Comparison of ENCODE assay signal across 27 cellular contexts in the genomic region with DNA sequence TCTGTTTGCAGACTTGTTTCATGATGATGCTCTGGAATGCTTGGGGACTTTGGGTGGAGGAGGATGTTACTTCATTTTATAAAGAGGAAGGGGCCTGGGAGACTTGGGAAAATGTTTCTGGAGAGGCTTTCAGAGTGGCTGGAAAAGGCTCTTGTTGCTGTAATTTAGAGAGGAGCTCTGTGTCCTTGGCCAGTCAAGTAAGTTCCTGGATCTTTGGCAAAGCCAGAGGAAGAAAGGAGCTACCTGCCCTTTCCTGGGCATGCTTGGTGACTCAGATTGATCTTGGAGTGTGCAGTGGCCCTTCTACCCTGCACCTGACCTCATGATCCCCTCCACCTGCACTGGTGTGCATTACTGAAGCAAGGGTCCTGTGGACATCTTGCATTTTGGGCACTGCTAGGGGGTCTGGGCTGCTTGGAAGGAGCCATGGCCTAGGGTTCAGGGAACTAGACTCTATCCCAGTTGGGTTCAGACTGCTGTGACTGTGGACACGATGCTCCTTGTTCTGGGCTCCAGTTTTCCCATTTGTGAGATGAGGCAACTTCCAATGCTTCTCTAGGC. TPM values are rescaled to one million over a fixed set of nuclear protein-coding genes. Genes with fewer than 3 reads are reported as not detected.
DNase-seq lines count a peak whose midpoint lies in the region; FAIRE-seq and TF ChIP-seq lines count a peak whose summit lies in the region.
"Had no signal": no experiment of that assay in that cellular context is flagged by ENCODE, and none has a peak within 500 bp of the region (broad histone marks: within the 10 kb centered on the region; RNA-seq: fewer than 3 reads in every experiment).

No MANE protein-coding gene starts in this region.

- POLR2A ChIA-PET in H1 (lab: Charles Lee; ENCODE audit: partially characterized antibody), result no interaction called here

- H3K4me3 Mint-ChIP-seq in osteocyte (ENCODE audit: unreplicated experiment), result no peak overlapping the region
- H3K4me3 Mint-ChIP-seq: CD4-positive, CD25-positive, alpha-beta regulatory T cell; GM23338 had no signal

- no peaks in the 10 kb centered on the region for H3K36me3 ChIP-seq in H1 (ENCODE audit: control insufficient read depth in 2 of 4, insufficient read depth in 4 of 4, low read length in 3 of 4)
- H3K36me3 ChIP-seq: BLaER1, SJSA1 had no signal

- H3K4me3 ChIP-seq in H1 (ENCODE audit: extremely low read depth in 1 of 4, insufficient read depth in 2 of 4, low read depth in 3 of 4, low read length in 4 of 4), result no peak overlapping the region
- H3K4me3 ChIP-seq: BLaER1, GM23338, K562, SJSA1 had no signal

- H2AK5ac ChIP-seq in H1 (ENCODE audit: low read depth, low read length), result 0 out of 2 replicates have a peak overlapping the region, but pooled peaks have one; percentile 8

- H3K23me2 ChIP-seq in H1 (ENCODE audit: low read depth, low read length), result no peaks in the 10 kb centered on the region

- no peak overlapping the region for H3K56ac ChIP-seq in H1 (replicated peaks; ENCODE audit: insufficient read length, low read depth, low read length)

- no peak for FAIRE-seq in H1 (lab: Jason Lieb, UNC)
- FAIRE-seq: A204.1, HTR-8/SVneo, K562 had no signal

- DNase-seq in activated effector memory CD4-positive, alpha-beta T cell treated with anti-CD3 and anti-CD28 coated beads, Interleukin-2, amount 50 U/mL, for 16 hours, result peak; percentile 2
- DNase-seq in activated effector memory CD4-positive, alpha-beta T cell treated with Interleukin-2 at 50 U/mL for 16 hours, result no peak
- peak in 1 of 2 experiments; percentile 14 for DNase-seq in H1 (ENCODE audit: low read depth in 1 of 2, low spot score in 2 of 2)
- peak; percentile 48 for DNase-seq in osteocyte (ENCODE audit: extremely low spot score, unreplicated experiment)
- DNase-seq in cerebellar nuclear complex (lab: John Stamatoyannopoulos, UW), result no peak
- no peak for DNase-seq in NCI-H1092 (lab: John Stamatoyannopoulos, UW)
- DNase-seq in stimulated activated CD4-positive, alpha-beta T cell treated with anti-CD3 and anti-CD28 coated beads, Interleukin-4, amount 100 ng/mL, for 24 hours, result no peak
- DNase-seq: CD4-positive, CD25-positive, alpha-beta regulatory T cell; DMS53; HCEC 1CT; Kasumi-1; MV-4-11; NCI-H1105 treated with DMSO at 0.1 percent for 48 hours; NCI-H146; NCI-H1930; NCI-H2107; NCI-H524 treated with DMSO at 0.1 percent for 48 hours; NCI-H774 had no signal

- H2BK20ac ChIP-seq in H1 (ENCODE audit: low read length), result no peak overlapping the region

- no peaks in the 10 kb centered on the region for H3K9me3 ChIP-seq in H1 (ENCODE audit: insufficient read depth in 2 of 2, low read depth in 1 of 2, low read length in 1 of 2)
- H3K9me3 ChIP-seq: BLaER1, SJSA1 had no signal

- no peaks in the 10 kb centered on the region for H3K9me3 Mint-ChIP-seq in osteocyte (ENCODE audit: unreplicated experiment)
- H3K9me3 Mint-ChIP-seq: GM23338 had no signal

- no peak overlapping the region for H2BK120ac ChIP-seq in H1 (replicated peaks; ENCODE audit: low read depth, low read length)

- H3K4ac ChIP-seq in H1 (replicated peaks; ENCODE audit: insufficient read length, low read depth, low read length), result no peak overlapping the region

- TF ChIP-seq CTCF in H1 (IDR thresholded peaks at IDR 0.05; ENCODE audit: control extremely low read depth in 1 of 3, insufficient read depth in 1 of 3, low read depth in 1 of 3, low read length in 3 of 3) (no peak), osteocyte (IDR thresholded peaks at IDR 0.05) (no peak)

- no peak overlapping the region for H3K27ac ChIP-seq in H1 (ENCODE audit: low read depth, low read length)
- H3K27ac ChIP-seq: BLaER1, SJSA1 had no signal

- H4K8ac ChIP-seq in H1 (ENCODE audit: extremely low read depth, insufficient read depth, low read length), result no peak overlapping the region

- no peak overlapping the region for H4K5ac ChIP-seq in H1 (ENCODE audit: insufficient read length, low read depth, low read length)

- WGBS in H1 (ENCODE audit: extremely low coverage in 1 of 2, insufficient coverage in 1 of 2, insufficient read length in 1 of 2, insufficient replicate concordance in 2 of 2, low coverage in 1 of 2, low lambda C conversion rate in 2 of 2, missing lambda C conversion rate in 1 of 2), 2 experiments, result 100% methylated on average over 1 of the region's 1 CpG; no CpG with 5 or more reads in 1 of the 2 experiments

- no peaks in the 10 kb centered on the region; a peak in 1 of 7 replicates for H3K4me1 ChIP-seq in H1 (replicated peaks in 1 of 4; ENCODE audit: control insufficient read depth in 3 of 4, insufficient read depth in 4 of 4, low read length in 3 of 4)
- H3K4me1 ChIP-seq: BLaER1, SJSA1 had no signal

- no peak overlapping the region for H2BK12ac ChIP-seq in H1 (ENCODE audit: low read depth, low read length)

- no peak overlapping the region for H2AFZ ChIP-seq in H1 (ENCODE audit: low read length)
- H2AFZ ChIP-seq: GM23338 had no signal

- no peaks in the 10 kb centered on the region for H3K36me3 Mint-ChIP-seq in osteocyte (ENCODE audit: unreplicated experiment)
- H3K36me3 Mint-ChIP-seq: CD4-positive, CD25-positive, alpha-beta regulatory T cell had no signal

- no peak overlapping the region for H4K91ac ChIP-seq in H1 (replicated peaks; ENCODE audit: insufficient read length, low read length)

- H3K27me3 ChIP-seq in H1 (replicated peaks in 1 of 4; ENCODE audit: control insufficient read depth in 3 of 4, extremely low read depth in 1 of 4, insufficient read depth in 3 of 4, low read length in 3 of 4), result no peaks in the 10 kb centered on the region; a peak in 1 of 7 replicates
- H3K27me3 ChIP-seq: BLaER1, SJSA1 had no signal

- H3K14ac ChIP-seq in H1 (ENCODE audit: insufficient read length), result no peak overlapping the region

- H2BK15ac ChIP-seq in H1 (ENCODE audit: low read length), result no peak overlapping the region

- no peak for TF ChIP-seq POLR2A in H1 (IDR thresholded peaks at IDR 0.05; ENCODE audit: control extremely low read depth in 1 of 2, low read depth in 2 of 2, low read length in 2 of 2)

- CTCF ChIA-PET in H1 (lab: Charles Lee; ENCODE audit: partially characterized antibody), result interaction anchor here (0.9 to 19.4 kb wide), 6 partner anchors 14 to 294 kb away, joined by 3 to 162 read pairs (median 4); no protein-coding TSS in a partner anchor

- no peak overlapping the region for H3K9ac ChIP-seq in H1 (replicated peaks in 1 of 4; ENCODE audit: extremely low read depth in 1 of 4, low read depth in 3 of 4, low read length in 3 of 4)
- H3K9ac ChIP-seq: BLaER1 had no signal

- H3K4me1 Mint-ChIP-seq in osteocyte (ENCODE audit: unreplicated experiment), result no peaks in the 10 kb centered on the region
- H3K4me1 Mint-ChIP-seq: CD4-positive, CD25-positive, alpha-beta regulatory T cell; GM23338 had no signal

- H3K79me1 ChIP-seq in H1 (ENCODE audit: low read depth, low read length), result no peaks in the 10 kb centered on the region

- no peak for TF ChIP-seq EP300 in H1 (IDR thresholded peaks at IDR 0.05; ENCODE audit: borderline replicate concordance in 1 of 2, low read depth in 2 of 2, low read length in 2 of 2)

- H4K20me1 ChIP-seq in H1 (replicated peaks in 1 of 2; ENCODE audit: control insufficient read depth in 1 of 2, insufficient read depth in 2 of 2, low read length in 2 of 2), result peaks cover 0 to 2% of the 10 kb centered on the region in 2 experiments
- H4K20me1 ChIP-seq: BLaER1 had no signal

- no peaks in the 10 kb centered on the region for H3K79me2 ChIP-seq in H1 (ENCODE audit: control insufficient read depth in 1 of 2, insufficient read depth in 2 of 2, low read length in 2 of 2)

- H3K27me3 Mint-ChIP-seq in osteocyte (ENCODE audit: unreplicated experiment), result peaks cover 13% of the 10 kb centered on the region

- no peak overlapping the region for H3K4me2 ChIP-seq in H1 (ENCODE audit: insufficient read depth in 1 of 2, low read depth in 2 of 2, low read length in 2 of 2)
- H3K4me2 ChIP-seq: BLaER1, GM23338 had no signal

- H3K27ac Mint-ChIP-seq in osteocyte (ENCODE audit: unreplicated experiment), result no peak overlapping the region
- H3K27ac Mint-ChIP-seq: CD4-positive, CD25-positive, alpha-beta regulatory T cell; GM23338 had no signal

- TF ChIP-seq RAD21 in H1 (IDR thresholded peaks at IDR 0.05 in 1 of 2, conservative IDR thresholded peaks at IDR 0.05 in 1 of 2; ENCODE audit: low read depth in 2 of 2, low read length in 2 of 2), result no peak

- no peak overlapping the region for H3K23ac ChIP-seq in H1 (ENCODE audit: insufficient read length)

- H2BK5ac ChIP-seq in H1 (ENCODE audit: low read depth, low read length), result no peak overlapping the region

- H3K18ac ChIP-seq in H1 (ENCODE audit: extremely low read depth, low read length), result no peak overlapping the region

TF ChIP-seq in H1, 55 proteins besides CTCF, POLR2A, EP300 and RAD21:
- no peak for TF ChIP-seq TEAD4 (IDR thresholded peaks at IDR 0.05; ENCODE audit: low read depth, low read length)
- TF ChIP-seq SIX5 (IDR thresholded peaks at IDR 0.05; ENCODE audit: low read depth, low read length), result no peak
- TF ChIP-seq TAF7 (optimal IDR thresholded peaks at IDR 0.05; ENCODE audit: borderline replicate concordance, low read depth, low read length), result no peak
- TF ChIP-seq CTBP2 (IDR thresholded peaks at IDR 0.05; ENCODE audit: borderline replicate concordance, insufficient read depth, insufficient read length, low read length), result no peak
- TF ChIP-seq SAP30 (IDR thresholded peaks at IDR 0.05; ENCODE audit: insufficient read depth, insufficient replicate concordance, low read length), result no peak
- no peak for TF ChIP-seq BRCA1 (IDR thresholded peaks at IDR 0.05; ENCODE audit: low read depth, low read length)
- no peak for TF ChIP-seq CHD2 (IDR thresholded peaks at IDR 0.05; ENCODE audit: low read length)
- no peak for TF ChIP-seq BACH1 (IDR thresholded peaks at IDR 0.05; ENCODE audit: low read length)

RNA-seq across cellular contexts. Expression of a gene that starts 56.1 kb away (rescaled TPM):
- total RNA-seq in H1 (2021; fragmentation: NEBNext Ultra II Directional; extraction: Animal tissue kit (Norgen Biotek cat#: 25700)), result 13.7 and 14.6 TPM in 2 replicates
- 14.4 and 16.4 TPM in 2 replicates for polyA plus RNA-seq in H1 (2011; rRNA removed)
- polyA plus RNA-seq in H1 (2011; cell fraction: cytosol; rRNA removed), result 15.8 TPM
- 20.0 TPM for polyA plus RNA-seq in H1 (2011; cell fraction: nucleus; rRNA removed)
- 11.8 to 14.0 TPM (median 12.5 TPM) in 4 replicates for polyA plus RNA-seq in H1 (2012, experiment 1 of 2)
- 6.5 TPM for polyA plus RNA-seq in H1 (2012, experiment 2 of 2)
- 6.0 TPM for polyA plus RNA-seq in H1 (2013, experiment 1 of 2)
- polyA plus RNA-seq in H1 (2013, experiment 2 of 2), result 6.7 TPM
- 56.9 and 70.7 TPM in 2 replicates for polyA minus RNA-seq in H1 (2011; rRNA and poly(A)+ RNA removed)
- 14.1 TPM for polyA minus RNA-seq in H1 (2011; cell fraction: cytosol; rRNA and poly(A)+ RNA removed)
- polyA minus RNA-seq in H1 (2011; cell fraction: nucleus; rRNA and poly(A)+ RNA removed), result 18.9 TPM
- total RNA-seq in osteocyte, result not detected in 2 replicates
- total RNA-seq: CD4-positive, CD25-positive, alpha-beta regulatory T cell; G401; K562; M059J; SJSA1 had no signal
- polyA plus RNA-seq: AG04450; CD4-positive, CD25-positive, alpha-beta regulatory T cell had no signal

Comparison
In these comparisons a context has a peak if more than half of its experiments do, and no peak if none do; other contexts are left out.
1. DNase-seq: peak in activated effector memory CD4-positive, alpha-beta T cell treated with anti-CD3 and anti-CD28 coated beads, Interleukin-2, amount 50 U/mL, for 16 hours (single experiment) and osteocyte (single experiment); none in activated effector memory CD4-positive, alpha-beta T cell treated with Interleukin-2 at 50 U/mL for 16 hours (single experiment), cerebellar nuclear complex (0 of 2), NCI-H1092 (single experiment) and stimulated activated CD4-positive, alpha-beta T cell treated with anti-CD3 and anti-CD28 coated beads, Interleukin-4, amount 100 ng/mL, for 24 hours (single experiment).
2. RNA of a gene that starts 56.1 kb away (total RNA-seq): 13.7 to 14.6 TPM in H1; not detected in osteocyte; every median in the first group is over 10 times any median in the second.